ENCODE assay signal across 10 cellular contexts in the genomic region with DNA sequence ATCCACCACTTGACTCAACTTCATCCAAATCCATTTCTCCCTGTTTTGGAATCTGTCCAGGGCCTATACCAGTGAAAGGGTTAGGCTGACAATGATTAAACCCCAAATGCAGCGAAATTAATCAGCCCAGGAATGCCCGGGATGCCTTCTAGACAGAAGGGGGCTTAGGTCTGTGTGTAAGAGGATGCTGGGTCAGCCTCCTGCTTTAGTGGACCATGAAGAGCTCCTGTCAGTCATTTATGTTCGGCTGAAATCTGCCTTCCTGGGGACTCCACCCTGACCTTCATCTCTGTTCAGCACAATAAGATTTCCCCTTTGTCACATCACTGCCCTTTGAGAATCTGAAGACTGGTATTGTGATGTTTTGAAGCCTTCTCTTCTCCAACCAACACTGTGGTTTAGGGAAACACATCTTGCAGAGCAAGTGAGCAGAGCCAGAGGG.
A peak's percentile ranks its signal among the peaks of the same experiment; 100 is the strongest.
DNase-seq lines count a peak whose midpoint lies in the region; ATAC-seq, FAIRE-seq and TF ChIP-seq lines count a peak whose summit lies in the region.
"Had no signal": no experiment of that assay in that cellular context is flagged by ENCODE, and none has a peak within 500 bp of the region (broad histone marks: within the 10 kb centered on the region; RNA-seq: fewer than 3 reads in every experiment).

No MANE protein-coding gene starts in this region.

- no peak overlapping the region for H3K4me3 Mint-ChIP-seq in activated T-cell treated with anti-CD3 and anti-CD28 coated beads, Interleukin-2, amount 50 U/mL, for 72 hours
- no peak overlapping the region for H3K4me3 Mint-ChIP-seq in activated CD8-positive, alpha-beta T cell treated with anti-CD3 and anti-CD28 coated beads for 36 hours

- H3K27me3 Mint-ChIP-seq in activated T-cell treated with anti-CD3 and anti-CD28 coated beads, Interleukin-2, amount 50 U/mL, for 72 hours (ENCODE audit: low read depth) = no peaks in the 10 kb centered on the region
- H3K27me3 Mint-ChIP-seq in activated CD8-positive, alpha-beta T cell treated with anti-CD3 and anti-CD28 coated beads for 36 hours = no peaks in the 10 kb centered on the region

- peaks cover 0 to 3% of the 10 kb centered on the region in 2 donors for H3K9me3 Mint-ChIP-seq in activated T-cell treated with anti-CD3 and anti-CD28 coated beads, Interleukin-2, amount 50 U/mL, for 72 hours
- H3K9me3 Mint-ChIP-seq in activated CD8-positive, alpha-beta T cell treated with anti-CD3 and anti-CD28 coated beads for 36 hours = peaks cover 7% of the 10 kb centered on the region

- H3K36me3 ChIP-seq in spleen (no peaks in the 10 kb centered on the region), BE2C (no peaks in the 10 kb centered on the region)

- POLR2A ChIA-PET in activated CD8-positive, alpha-beta T cell treated with anti-CD3 and anti-CD28 coated beads for 36 hours (lab: Charles Lee) = interaction anchor here (0.5 to 1.0 kb wide), 3 partner anchors 399 to 559 kb away, joined by 3 to 5 read pairs (median 3); partner anchors contain the start of gene NR3C1

- TF ChIP-seq CTCF in activated CD8-positive, alpha-beta T cell treated with anti-CD3 and anti-CD28 coated beads for 36 hours (IDR thresholded peaks at IDR 0.05) = no peak
- TF ChIP-seq CTCF in spleen (IDR thresholded peaks at IDR 0.05 in 8 of 11, conservative IDR thresholded peaks at IDR 0.05 in 3 of 11) = no peak
- no peak for TF ChIP-seq CTCF in BE2C (IDR thresholded peaks at IDR 0.05; ENCODE audit: low read depth, low read length)

- ATAC-seq in activated T-cell treated with anti-CD3 and anti-CD28 coated beads, Interleukin-2, amount 50 U/mL, for 72 hours (replicated peaks in 1 of 2) = no peak
- ATAC-seq in HG02870 (IDR thresholded peaks at IDR 0.05; ENCODE audit: unreplicated experiment) = peak; percentile 33
- no peak for ATAC-seq in activated CD8-positive, alpha-beta T cell treated with anti-CD3 and anti-CD28 coated beads for 36 hours

- H3K9me3 ChIP-seq in spleen (no peaks in the 10 kb centered on the region), BE2C (no peaks in the 10 kb centered on the region; the same call in 1 of the 2 replicates)
- H3K9me3 ChIP-seq: SJSA1 had no signal

- 46 to 69% (median 50%) methylated on average over 3 of the region's 3 CpGs for WGBS in spleen, 5 donors

- H3K4me1 Mint-ChIP-seq in activated T-cell treated with anti-CD3 and anti-CD28 coated beads, Interleukin-2, amount 50 U/mL, for 72 hours (ENCODE audit: low read depth) = peaks cover 87% of the 10 kb centered on the region
- peaks cover 89% of the 10 kb centered on the region for H3K4me1 Mint-ChIP-seq in activated CD8-positive, alpha-beta T cell treated with anti-CD3 and anti-CD28 coated beads for 36 hours (ENCODE audit: low read depth)

- peaks cover 6 to 10% of the 10 kb centered on the region in 2 donors for H3K36me3 Mint-ChIP-seq in activated T-cell treated with anti-CD3 and anti-CD28 coated beads, Interleukin-2, amount 50 U/mL, for 72 hours (ENCODE audit: insufficient read depth in 2 of 2)
- H3K36me3 Mint-ChIP-seq in activated CD8-positive, alpha-beta T cell treated with anti-CD3 and anti-CD28 coated beads for 36 hours (ENCODE audit: low read depth) = peaks cover 23% of the 10 kb centered on the region

- CTCF ChIA-PET in activated CD8-positive, alpha-beta T cell treated with anti-CD3 and anti-CD28 coated beads for 36 hours (lab: Charles Lee) = interaction anchor here (0.9 to 2.6 kb wide), 5 partner anchors 20 to 594 kb away, joined by 3 to 11 read pairs (median 3); no protein-coding TSS in a partner anchor

- no peak for DNase-seq in activated T-cell treated with anti-CD3 and anti-CD28 coated beads, Interleukin-2, amount 50 U/mL, for 72 hours
- no peak for DNase-seq in activated T-cell treated with anti-CD3 and anti-CD28 coated beads, Interleukin-2, amount 50 U/mL, for 1 hour
- DNase-seq in activated CD8-positive, alpha-beta T cell treated with anti-CD3 and anti-CD28 coated beads for 36 hours = no peak
- DNase-seq in spleen (no peak), frontal cortex (ENCODE audit: low spot score in 2 of 2) (no peak), BE2C (no peak)
- no peak for DNase-seq in activated CD4-positive, CD25-positive, alpha-beta regulatory T cell (lab: John Stamatoyannopoulos, UW)
- DNase-seq: NCI-H1436 had no signal

- H3K27me3 ChIP-seq in spleen (replicated peaks in 1 of 7) (no peaks in the 10 kb centered on the region), BE2C (no peaks in the 10 kb centered on the region)
- H3K27me3 ChIP-seq: SJSA1 had no signal

- peak overlapping the region in 7 of 8 donors; percentile 4 to 87 (median 43) for H3K27ac ChIP-seq in spleen
- H3K27ac ChIP-seq: SJSA1 had no signal

- no peak for FAIRE-seq in frontal cortex (lab: Jason Lieb, UNC)

- peaks cover 20 to 92% (median 67%) of the 10 kb centered on the region in 6 donors for H3K4me1 ChIP-seq in spleen
- 0 out of 2 replicates have a peak, but pooled peaks cover 3% of the 10 kb centered on the region for H3K4me1 ChIP-seq in BE2C

- intact Hi-C loops in activated CD8-positive, alpha-beta T cell treated with anti-CD3 and anti-CD28 coated beads for 36 hours (cut with micrococcal nuclease) = loop anchor here (5.0 to 10.0 kb wide), 8 partner anchors 50 to 1180 kb away; no protein-coding TSS in a partner anchor
- intact Hi-C loops in spleen (cut with DNase I; ENCODE audit: low total_unique reads) = no loop called here

- H3K27ac Mint-ChIP-seq in activated T-cell treated with anti-CD3 and anti-CD28 coated beads, Interleukin-2, amount 50 U/mL, for 72 hours = peak overlapping the region; percentile 11
- H3K27ac Mint-ChIP-seq in activated CD8-positive, alpha-beta T cell treated with anti-CD3 and anti-CD28 coated beads for 36 hours = peak overlapping the region; percentile 100

- peak overlapping the region in 1 of 8 donors; percentile 60 for H3K4me3 ChIP-seq in spleen
- no peak overlapping the region for H3K4me3 ChIP-seq in BE2C (ENCODE audit: low read depth, low read length)
- H3K4me3 ChIP-seq: SJSA1 had no signal

- no peak for TF ChIP-seq POLR2A in spleen (IDR thresholded peaks at IDR 0.05)
